ENCODE assay signal across 8 cellular contexts in genomic region chr19:50333737-50334617, GRCh38. TPM values are rescaled to one million over a fixed set of nuclear protein-coding genes. Genes with fewer than 3 reads are reported as not detected.
DNase-seq lines count a peak whose midpoint lies in the region; ATAC-seq and TF ChIP-seq lines count a peak whose summit lies in the region.

No MANE protein-coding gene starts in this region.

- peak overlapping the region; percentile 40 to 46 for H3K4me3 ChIP-seq in HCT116 (replicated peaks in 1 of 2; ENCODE audit: low read depth in 1 of 2, low read length in 2 of 2)
- peak overlapping the region; percentile 46 for H3K4me3 ChIP-seq in mononuclear cell (ENCODE audit: low read length)

- no peak for TF ChIP-seq POLR2A in HCT116 (IDR thresholded peaks at IDR 0.05; ENCODE audit: borderline replicate concordance, extremely low read depth, insufficient read depth, insufficient read length)

- DNase-seq in GM10248 (ENCODE audit: extremely low spot score): peak; percentile 91
- no peak for DNase-seq in HCT116 (ENCODE audit: low read depth, low spot score)
- peak; percentile 54 for DNase-seq in NCI-H1417 treated with DMSO at 0.1 percent for 48 hours (lab: John Stamatoyannopoulos, UW)
- DNase-seq in activated CD4-positive, alpha-beta T cell treated with anti-CD3 and anti-CD28 coated beads, Interleukin-2, amount 50 U/mL, for 4 hours: peak; percentile 69 to 74
- peak in 2 of 3 experiments; percentile 66 to 77 for DNase-seq in effector memory CD8-positive, alpha-beta T cell
- peak; percentile 72 for DNase-seq in stimulated activated CD8-positive, alpha-beta memory T cell treated with anti-CD3 and anti-CD28 coated beads, Interleukin-4, amount 100 ng/mL, for 24 hours (ENCODE audit: low read depth)
- no peak for DNase-seq in D341Med (ENCODE audit: low spot score)

- peaks cover 53 to 85% of the 10 kb centered on the region in 2 donors for H3K27me3 Mint-ChIP-seq in effector memory CD8-positive, alpha-beta T cell

- no peaks in the 10 kb centered on the region for H3K9me2 ChIP-seq in HCT116 (ENCODE audit: insufficient read depth)

- peak; percentile 8; the same call in 1 of the 2 replicates for ATAC-seq in HCT116
- peak; percentile 30 for ATAC-seq in effector memory CD8-positive, alpha-beta T cell (replicated peaks)

- H3K27ac ChIP-seq in HCT116 (ENCODE audit: low read depth, low read length): peak overlapping the region; percentile 39

- H3K27me3 ChIP-seq in HCT116 (ENCODE audit: insufficient read depth, low read length) (no peaks in the 10 kb centered on the region), mononuclear cell (ENCODE audit: insufficient read depth, low read length) (peaks cover 14% of the 10 kb centered on the region)

- TF ChIP-seq CTCF in GM10248 (IDR thresholded peaks at IDR 0.05; ENCODE audit: control extremely low read depth, extremely low read depth, low read depth, missing control alignments) (no peak), HCT116 (IDR thresholded peaks at IDR 0.05 in 2 of 3, conservative IDR thresholded peaks at IDR 0.05 in 1 of 3; ENCODE audit: borderline replicate concordance in 1 of 3, insufficient read depth in 1 of 3, low read depth in 2 of 3, low read length in 2 of 3) (no peak)

- POLR2A ChIA-PET in GM10248 (lab: Yijun Ruan, JAX) (interaction anchor here (0.6 to 1.4 kb wide), 2 partner anchors 8 to 1939 kb away, joined by 3 to 17 read pairs; no protein-coding TSS in a partner anchor), HCT116 (lab: Charles Lee) (no interaction called here)

- peak overlapping the region; percentile 87 to 91 for H3K27ac Mint-ChIP-seq in effector memory CD8-positive, alpha-beta T cell

- peaks cover 35 to 38% of the 10 kb centered on the region in 2 donors for H3K4me1 Mint-ChIP-seq in effector memory CD8-positive, alpha-beta T cell (ENCODE audit: low read depth in 2 of 2)

- no peaks in the 10 kb centered on the region for H4K20me1 ChIP-seq in HCT116 (ENCODE audit: insufficient read depth)

- peak overlapping the region; percentile 67 to 79 for H3K4me3 Mint-ChIP-seq in effector memory CD8-positive, alpha-beta T cell

- H3K79me2 ChIP-seq in HCT116 (ENCODE audit: insufficient read depth, low read length): no peaks in the 10 kb centered on the region

- H3K9me3 ChIP-seq in HCT116 (ENCODE audit: control insufficient read depth in 1 of 2, insufficient read depth in 1 of 2, low read depth in 1 of 2, low read length in 2 of 2): no peaks in the 10 kb centered on the region
- no peaks in the 10 kb centered on the region for H3K9me3 ChIP-seq in mononuclear cell (ENCODE audit: low read depth, low read length)

- TF ChIP-seq RAD21 in HCT116 (IDR thresholded peaks at IDR 0.05; ENCODE audit: low read depth): no peak

- no peaks in the 10 kb centered on the region for H3K36me3 ChIP-seq in HCT116 (ENCODE audit: control insufficient read depth in 1 of 2, insufficient read depth in 2 of 2, low read length in 2 of 2)

- BruUV-seq in HCT116 (replicated peaks; lab: Mats Ljungman, UMichigan): no TSS peak

- H3K9me3 Mint-ChIP-seq in effector memory CD8-positive, alpha-beta T cell: peaks cover 7 to 14% of the 10 kb centered on the region in 2 donors

- CTCF ChIA-PET in GM10248 (lab: Yijun Ruan, JAX): interaction anchor here (1.1 to 4.8 kb wide), 5 partner anchors 10 to 203 kb away, joined by 3 to 16 read pairs (median 5); no protein-coding TSS in a partner anchor
- CTCF ChIA-PET in HCT116 (lab: Charles Lee): no interaction called here

- H3K4me1 ChIP-seq in HCT116 (ENCODE audit: control insufficient read depth in 1 of 2, insufficient read depth in 2 of 2, low read length in 2 of 2) (peaks cover 26 to 51% of the 10 kb centered on the region in 2 experiments), mononuclear cell (ENCODE audit: insufficient read depth, low read length) (peaks cover 77% of the 10 kb centered on the region)

- H3K9ac ChIP-seq in HCT116 (ENCODE audit: low read length): peak overlapping the region; percentile 11; the same call in 1 of the 2 replicates

- H3K36me3 Mint-ChIP-seq in effector memory CD8-positive, alpha-beta T cell (ENCODE audit: insufficient read depth): peaks cover 20% of the 10 kb centered on the region

- intact Hi-C loops in HCT116 (cut with micrococcal nuclease): no loop called here

- peak overlapping the region; percentile 95 for H2AFZ ChIP-seq in HCT116 (ENCODE audit: low read depth, low read length, poor library complexity, severe bottlenecking)

- H3K4me2 ChIP-seq in HCT116 (ENCODE audit: low read length): peak overlapping the region; percentile 86

- RAD21 ChIA-PET in HCT116 (lab: Charles Lee; ENCODE audit: low non-redundant PET in 1 of 2, low total read pairs in 2 of 2, uncharacterized antibody in 2 of 2, unreplicated experiment in 2 of 2): interaction anchor here in 1 of 2 experiments (0.6 kb wide), 1 partner anchor 14 kb away, joined by 9 read pairs; no protein-coding TSS in a partner anchor

TF ChIP-seq in HCT116, 20 proteins besides CTCF, POLR2A, EP300 and RAD21:
- TF ChIP-seq CBX3 (IDR thresholded peaks at IDR 0.05; ENCODE audit: low read depth) (peak; percentile 36; the same call in 1 of the 2 replicates), SRF (IDR thresholded peaks at IDR 0.05; ENCODE audit: low read depth) (no peak), EGR1 (IDR thresholded peaks at IDR 0.05; ENCODE audit: low read depth) (no peak), EZH2 (IDR thresholded peaks at IDR 0.05) (no peak), SIN3A (IDR thresholded peaks at IDR 0.05; ENCODE audit: low read depth) (no peak), POLR2AphosphoS5 (IDR thresholded peaks at IDR 0.05; ENCODE audit: low read depth, low read length) (peak; percentile 72), ELF1 (IDR thresholded peaks at IDR 0.05; ENCODE audit: borderline replicate concordance, low read depth) (no peak), CEBPB (IDR thresholded peaks at IDR 0.05; ENCODE audit: low read depth) (no peak), MAX (IDR thresholded peaks at IDR 0.05) (peak; percentile 98), JUND (IDR thresholded peaks at IDR 0.05) (no peak), REST (IDR thresholded peaks at IDR 0.05; ENCODE audit: low read depth) (no peak), ZFX (IDR thresholded peaks at IDR 0.05) (0 out of 2 replicates have a peak, but pooled peaks have one; percentile 23)
TF ChIP-seq in HCT116: peak in this region for 4.

RNA-seq across cellular contexts. Expression of gene KCNC3, which starts 4.8 kb away (rescaled TPM):
- 6.9 TPM for total RNA-seq in HCT116 (2021; ENCODE audit: unreplicated experiment)
- 2.9 and 4.6 TPM in 2 replicates for polyA plus RNA-seq in HCT116 (2012)
- 2.1 TPM for total RNA-seq in mononuclear cell

RNA-seq across cellular contexts. Expression of gene NAPSA, which starts 31.5 kb away (rescaled TPM):
- total RNA-seq in HCT116 (2021; ENCODE audit: unreplicated experiment): 4.4 TPM
- polyA plus RNA-seq in HCT116 (2012): 3.4 and 3.7 TPM in 2 replicates
- not detected for total RNA-seq in mononuclear cell

RNA-seq across cellular contexts. Expression of gene NR1H2, which starts 42.3 kb away (rescaled TPM):
- 40.3 TPM for total RNA-seq in HCT116 (2021; ENCODE audit: unreplicated experiment)
- polyA plus RNA-seq in HCT116 (2012): 43.0 and 51.2 TPM in 2 replicates
- total RNA-seq in mononuclear cell: 125 TPM

RNA-seq across cellular contexts. Expression of gene POLD1, which starts 50.2 kb away (rescaled TPM):
- total RNA-seq in HCT116 (2021; ENCODE audit: unreplicated experiment): 122 TPM
- 92.4 and 93.2 TPM in 2 replicates for polyA plus RNA-seq in HCT116 (2012)
- 7.7 TPM for total RNA-seq in mononuclear cell

Comparison
In these comparisons a context has a peak if more than half of its experiments do, and no peak if none do; other contexts are left out.
1. DNase-seq: peak in GM10248 (single experiment), NCI-H1417 treated with DMSO at 0.1 percent for 48 hours (single experiment), activated CD4-positive, alpha-beta T cell treated with anti-CD3 and anti-CD28 coated beads, Interleukin-2, amount 50 U/mL, for 4 hours (2 of 2), effector memory CD8-positive, alpha-beta T cell (2 of 3) and stimulated activated CD8-positive, alpha-beta memory T cell treated with anti-CD3 and anti-CD28 coated beads, Interleukin-4, amount 100 ng/mL, for 24 hours (single experiment); none in HCT116 (single experiment) and D341Med (single experiment).